10 cellular contexts compared by ENCODE assay signal in the genomic region with DNA sequence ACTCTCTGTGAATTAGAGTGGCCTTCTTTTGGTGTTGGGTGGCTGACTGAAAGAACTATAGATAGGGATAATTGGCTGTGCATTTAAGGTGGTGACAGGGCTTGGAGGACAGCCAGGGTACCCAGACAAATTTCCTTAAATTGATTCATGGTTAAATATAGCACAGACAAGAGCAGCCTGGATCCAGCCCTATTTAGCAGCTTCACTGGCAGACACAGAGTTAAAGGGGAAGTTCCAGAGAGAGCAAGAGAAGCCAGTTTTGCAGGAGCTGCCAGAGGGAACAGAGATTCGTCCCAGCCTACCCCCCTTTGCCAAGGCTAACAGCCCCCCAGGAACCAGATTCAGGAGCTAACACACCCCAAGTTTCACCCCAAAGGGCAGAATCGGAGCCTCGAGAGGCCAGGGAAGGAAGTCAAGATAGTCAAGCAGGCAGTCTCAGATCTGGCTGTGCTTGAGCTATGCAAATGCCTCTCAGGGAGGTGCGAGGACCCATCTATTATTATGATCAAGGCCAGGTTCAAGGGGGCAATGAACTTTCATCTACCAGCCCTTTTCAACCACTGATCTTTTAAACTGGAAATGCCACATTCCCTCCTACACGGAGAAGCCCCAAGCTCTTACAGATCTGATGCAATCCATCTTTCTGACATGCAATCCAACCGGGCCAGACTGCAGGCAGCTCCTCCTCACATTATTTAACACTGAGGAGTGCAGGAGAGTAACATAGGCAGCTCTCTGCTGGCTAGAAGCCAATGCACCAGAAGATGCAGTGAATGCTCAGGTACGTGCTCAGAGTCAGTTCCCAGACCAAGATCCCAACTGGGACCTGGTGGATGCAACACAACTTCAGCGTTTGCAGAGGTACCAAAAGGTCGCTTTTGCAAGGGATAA. TPM values are rescaled to one million over a fixed set of nuclear protein-coding genes. Genes with fewer than 3 reads are reported as not detected.
DNase-seq lines count a peak whose midpoint lies in the region; ATAC-seq and TF ChIP-seq lines count a peak whose summit lies in the region.
"Had no signal": no experiment of that assay in that cellular context is flagged by ENCODE, and none has a peak within 500 bp of the region (broad histone marks: within the 10 kb centered on the region; RNA-seq: fewer than 3 reads in every experiment).

No MANE protein-coding gene starts in this region.

- H3K23ac ChIP-seq in neuronal stem cell (ENCODE audit: low read depth, low read length, poor library complexity), result no peak overlapping the region

- TF ChIP-seq CTCF in GM23338 (conservative IDR thresholded peaks at IDR 0.05; ENCODE audit: low read depth in 2 of 2), result no peak

- peaks cover 29% of the 10 kb centered on the region for H3K9me3 Mint-ChIP-seq in GM23338
- H3K9me3 Mint-ChIP-seq: dendritic cell treated with granulocyte-macrophage colony-stimulating factor and Interleukin-4, amounts not matched to agents 40 ng/mL and 50 ng/mL, for 4 days had no signal

- no peak overlapping the region for H2AK5ac ChIP-seq in neuronal stem cell (ENCODE audit: low read depth, low read length)

- no peak overlapping the region for H2BK15ac ChIP-seq in neuronal stem cell (ENCODE audit: low read length)

- ATAC-seq in GM23338 (peak; percentile 72), HG03521 (IDR thresholded peaks at IDR 0.05; ENCODE audit: unreplicated experiment) (no peak)

- H3K27me3 ChIP-seq in GM23338 (ENCODE audit: insufficient read depth) (no peaks in the 10 kb centered on the region), neuronal stem cell (ENCODE audit: control insufficient read depth in 3 of 3, insufficient read depth in 3 of 3, low read depth in 1 of 3, low read length in 3 of 3) (peaks cover 0 to 33% (median 0%) of the 10 kb centered on the region in 3 experiments)

- H4K20me1 ChIP-seq in GM23338 (replicated peaks; ENCODE audit: insufficient read depth), result no peaks in the 10 kb centered on the region

- no peak overlapping the region for H4K8ac ChIP-seq in neuronal stem cell (ENCODE audit: low read depth, low read length)

- H3K27ac ChIP-seq in GM23338 (ENCODE audit: low read depth), result peak overlapping the region; percentile 71
- peak overlapping the region; percentile 69 for H3K27ac ChIP-seq in epithelial cell of prostate
- H3K27ac ChIP-seq in neuronal stem cell (replicated peaks; ENCODE audit: low read length), result no peak overlapping the region

- H3K27ac Mint-ChIP-seq in GM23338, result no peak overlapping the region
- H3K27ac Mint-ChIP-seq: dendritic cell treated with granulocyte-macrophage colony-stimulating factor and Interleukin-4, amounts not matched to agents 40 ng/mL and 50 ng/mL, for 4 days; naive B cell had no signal

- peaks cover 4% of the 10 kb centered on the region; the same call in 2 of the 3 replicates for H3K4me1 Mint-ChIP-seq in GM23338
- H3K4me1 Mint-ChIP-seq: naive B cell had no signal

- DNase-seq in GM23338 (ENCODE audit: low spot score), result peak; percentile 75
- peak; percentile 17 for DNase-seq in NCI-H2227 treated with DMSO at 0.1 percent for 48 hours (lab: John Stamatoyannopoulos, UW)
- peak; percentile 6 for DNase-seq in epithelial cell of prostate (ENCODE audit: low read depth, low spot score)
- no peak for DNase-seq in neuronal stem cell (ENCODE audit: low spot score)
- no peak for DNase-seq in A172 (ENCODE audit: low spot score)
- DNase-seq in KG1 (lab: John Stamatoyannopoulos, UW), result no peak
- DNase-seq: naive B cell, NCI-H2081 had no signal

- no peaks in the 10 kb centered on the region for H3F3A ChIP-seq in GM23338 (replicated peaks; ENCODE audit: low read depth)

- H4K91ac ChIP-seq in neuronal stem cell (ENCODE audit: low read depth, low read length, poor library complexity), result no peak overlapping the region

- H3K79me1 ChIP-seq in neuronal stem cell (ENCODE audit: low read depth, low read length), result no peaks in the 10 kb centered on the region

- no peaks in the 10 kb centered on the region for H3K27me3 Mint-ChIP-seq in GM23338 (ENCODE audit: insufficient read depth, low read depth, poor library complexity)

- WGBS in neuronal stem cell (ENCODE audit: extremely low coverage in 2 of 2, insufficient read length in 2 of 2, insufficient replicate concordance in 1 of 2), 2 donors, result no CpG with 5 or more reads among the region's 9 CpGs

- no peak overlapping the region for H2BK120ac ChIP-seq in neuronal stem cell (ENCODE audit: low read depth, low read length)

- no peak overlapping the region for H3K18ac ChIP-seq in neuronal stem cell (ENCODE audit: low read length)

- no peak overlapping the region for H2BK12ac ChIP-seq in neuronal stem cell (ENCODE audit: low read length)

- H2BK5ac ChIP-seq in neuronal stem cell (ENCODE audit: low read length), result no peak overlapping the region

- peak overlapping the region; percentile 93 for H2AFZ ChIP-seq in GM23338
- H2AFZ ChIP-seq in neuronal stem cell (ENCODE audit: low read length), result peak overlapping the region; percentile 63

- no peak overlapping the region for H3K9ac ChIP-seq in neuronal stem cell (ENCODE audit: low read depth, low read length, poor library complexity)

- H3K4me3 ChIP-seq in GM23338 (peak overlapping the region; percentile 59), neuronal stem cell (ENCODE audit: low read length in 2 of 2) (no peak overlapping the region)

- peaks cover 0 to 2% of the 10 kb centered on the region in 2 donors for H3K9me3 ChIP-seq in neuronal stem cell (replicated peaks in 1 of 2; ENCODE audit: control insufficient read depth in 2 of 2, insufficient read depth in 1 of 2, low read depth in 1 of 2, low read length in 2 of 2)

- no peaks in the 10 kb centered on the region for H3K79me2 ChIP-seq in GM23338 (replicated peaks; ENCODE audit: insufficient read depth)

- H3K4me3 Mint-ChIP-seq in GM23338, result no peak overlapping the region
- H3K4me3 Mint-ChIP-seq: dendritic cell treated with granulocyte-macrophage colony-stimulating factor and Interleukin-4, amounts not matched to agents 40 ng/mL and 50 ng/mL, for 4 days; naive B cell had no signal

- peaks cover 3% of the 10 kb centered on the region; the same call in 1 of the 2 replicates for H3K9me2 ChIP-seq in GM23338 (ENCODE audit: insufficient read depth)

- no peak overlapping the region for H3K4ac ChIP-seq in neuronal stem cell (ENCODE audit: low read length)

- peaks cover 20% of the 10 kb centered on the region for H3K36me3 Mint-ChIP-seq in GM23338 (ENCODE audit: low read depth)
- H3K36me3 Mint-ChIP-seq: naive B cell had no signal

- H3K4me1 ChIP-seq in GM23338 (ENCODE audit: insufficient read depth) (peaks cover 31% of the 10 kb centered on the region), neuronal stem cell (ENCODE audit: control insufficient read depth in 2 of 2, insufficient read depth in 1 of 2, low read depth in 1 of 2, low read length in 2 of 2) (peaks cover 0 to 14% of the 10 kb centered on the region in 2 donors)

- no peak overlapping the region for H3K14ac ChIP-seq in neuronal stem cell (ENCODE audit: low read length)

- H3K36me3 ChIP-seq in GM23338 (ENCODE audit: insufficient read depth) (0 out of 2 replicates have a peak, but pooled peaks cover 8% of the 10 kb centered on the region), neuronal stem cell (replicated peaks in 1 of 2; ENCODE audit: control insufficient read depth in 2 of 2, insufficient read depth in 2 of 2, low read length in 2 of 2) (no peaks in the 10 kb centered on the region)

- H3K4me2 ChIP-seq in GM23338 (peak overlapping the region; percentile 72), neuronal stem cell (ENCODE audit: insufficient read depth, low read length, poor library complexity, severe bottlenecking) (no peak overlapping the region)

TF ChIP-seq in GM23338, 12 proteins besides CTCF, POLR2A, EP300 and RAD21:
- TF ChIP-seq POLR2AphosphoS5 (IDR thresholded peaks at IDR 0.05; ENCODE audit: low read depth), result peak; percentile 49
- TF ChIP-seq, protein P1, sequence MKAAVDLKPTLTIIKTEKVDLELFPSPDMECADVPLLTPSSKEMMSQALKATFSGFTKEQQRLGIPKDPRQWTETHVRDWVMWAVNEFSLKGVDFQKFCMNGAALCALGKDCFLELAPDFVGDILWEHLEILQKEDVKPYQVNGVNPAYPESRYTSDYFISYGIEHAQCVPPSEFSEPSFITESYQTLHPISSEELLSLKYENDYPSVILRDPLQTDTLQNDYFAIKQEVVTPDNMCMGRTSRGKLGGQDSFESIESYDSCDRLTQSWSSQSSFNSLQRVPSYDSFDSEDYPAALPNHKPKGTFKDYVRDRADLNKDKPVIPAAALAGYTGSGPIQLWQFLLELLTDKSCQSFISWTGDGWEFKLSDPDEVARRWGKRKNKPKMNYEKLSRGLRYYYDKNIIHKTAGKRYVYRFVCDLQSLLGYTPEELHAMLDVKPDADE (IDR thresholded peaks at IDR 0.05), result no peak

RNA-seq across cellular contexts. Expression of a gene that starts 58.2 kb away (rescaled TPM):
- total RNA-seq in GM23338 (2014; rRNA removed; shearing (Covaris generic)), result 0.35 and 0.42 TPM in 2 replicates
- polyA plus RNA-seq in GM23338 (2016; fragmentation: Nextera tagmentation; extraction: Ambion mirVana), result 0.48 and 0.92 TPM in 2 replicates
- polyA plus RNA-seq in neuronal stem cell (2013, experiment 1 of 2), result 0.13 TPM
- polyA plus RNA-seq in neuronal stem cell (2013, experiment 2 of 2), result 0.19 TPM
- total RNA-seq in A172 (2014; rRNA removed; shearing (Covaris generic)), result 2.4 and 3.4 TPM in 2 replicates

Comparison
In these comparisons a context has a peak if more than half of its experiments do, and no peak if none do; other contexts are left out.
1. DNase-seq: peak in GM23338 (single experiment), NCI-H2227 treated with DMSO at 0.1 percent for 48 hours (single experiment) and epithelial cell of prostate (single experiment); none in neuronal stem cell (single experiment), A172 (single experiment) and KG1 (single experiment).